8 cellular contexts compared by ENCODE assay signal in the genomic region with DNA sequence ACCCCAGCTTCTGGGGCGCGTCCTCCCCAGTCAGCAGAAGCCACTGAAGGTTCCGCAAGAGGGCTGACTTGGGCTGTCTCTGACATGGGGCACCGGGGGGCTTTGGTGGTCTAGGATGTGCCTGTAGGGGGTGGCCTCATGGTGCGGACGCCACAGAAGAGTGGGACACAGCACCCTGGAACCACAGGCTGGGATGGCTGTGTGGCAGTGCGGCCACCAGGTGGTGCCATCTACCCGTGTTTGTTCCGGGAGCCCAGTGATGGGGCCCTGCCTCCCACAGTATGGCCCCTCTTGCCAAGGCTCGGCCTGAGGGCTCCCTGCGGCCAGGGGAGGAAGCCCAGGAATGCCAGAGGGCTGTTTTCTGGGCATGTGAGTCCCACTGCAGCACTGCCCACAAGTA. TPM values are rescaled to one million over a fixed set of nuclear protein-coding genes. Genes with fewer than 3 reads are reported as not detected.
DNase-seq lines count a peak whose midpoint lies in the region; ATAC-seq and TF ChIP-seq lines count a peak whose summit lies in the region.
"Not testable (repeated sequence)": the region's sequence is repeated elsewhere in the genome, so short reads cannot be mapped to it uniquely, and the experiment has no call there.

No MANE protein-coding gene starts in this region.

- not testable (repeated sequence) for H3K4me1 Mint-ChIP-seq in activated CD4-positive, alpha-beta T cell treated with anti-CD3 and anti-CD28 coated beads for 36 hours

- DNase-seq in GM10266 (ENCODE audit: extremely low spot score); brain microvascular endothelial cell; left lobe of liver (ENCODE audit: low spot score); smooth muscle cell (lab: John Stamatoyannopoulos, UW; ENCODE audit: unreplicated experiment): not testable (repeated sequence)
- DNase-seq in activated CD4-positive, alpha-beta T cell treated with anti-CD3 and anti-CD28 coated beads for 36 hours: peak; percentile 23

- peak; percentile 94 for ATAC-seq in GM19452 (IDR thresholded peaks at IDR 0.05; ENCODE audit: unreplicated experiment)
- peak; percentile 93 for ATAC-seq in HG02610 (IDR thresholded peaks at IDR 0.05; ENCODE audit: unreplicated experiment)
- ATAC-seq in HG03175 (IDR thresholded peaks at IDR 0.05; ENCODE audit: unreplicated experiment): peak; percentile 94
- peak; percentile 99 for ATAC-seq in activated CD4-positive, alpha-beta T cell treated with anti-CD3 and anti-CD28 coated beads for 36 hours
- peak; percentile 97 for ATAC-seq in left lobe of liver

- in situ Hi-C loops in brain microvascular endothelial cell (cut with HindIII; ENCODE audit: low pct_ligation_motif_present, low sequenced_read_pairs): not testable (repeated sequence)

- 20% methylated on average over 4 of the region's 11 CpGs for whole genome bisulfite sequencing in smooth muscle cell (ENCODE audit: low lambda C conversion rate)

- not testable (repeated sequence) for H3K9me3 ChIP-seq in smooth muscle cell (replicated peaks; ENCODE audit: low read depth)

- not testable (repeated sequence) for H3K4me3 Mint-ChIP-seq in activated CD4-positive, alpha-beta T cell treated with anti-CD3 and anti-CD28 coated beads for 36 hours

- H3K4me2 ChIP-seq in smooth muscle cell: not testable (repeated sequence)

- H3K27ac Mint-ChIP-seq in activated CD4-positive, alpha-beta T cell treated with anti-CD3 and anti-CD28 coated beads for 36 hours: not testable (repeated sequence)

- POLR2A ChIA-PET in activated CD4-positive, alpha-beta T cell treated with anti-CD3 and anti-CD28 coated beads for 36 hours (lab: Charles Lee): not testable (repeated sequence)

- H4K20me1 ChIP-seq in smooth muscle cell (ENCODE audit: low read depth): not testable (repeated sequence)

- not testable (repeated sequence) for H3K4me3 ChIP-seq in brain microvascular endothelial cell (ENCODE audit: low read depth, low read length); smooth muscle cell

- H3K36me3 Mint-ChIP-seq in activated CD4-positive, alpha-beta T cell treated with anti-CD3 and anti-CD28 coated beads for 36 hours (ENCODE audit: low read depth): not testable (repeated sequence)

- H3F3A ChIP-seq in smooth muscle cell (ENCODE audit: low read depth): not testable (repeated sequence)

- CTCF ChIA-PET in activated CD4-positive, alpha-beta T cell treated with anti-CD3 and anti-CD28 coated beads for 36 hours (lab: Charles Lee): not testable (repeated sequence)

- not testable (repeated sequence) for H3K27ac ChIP-seq in brain microvascular endothelial cell; smooth muscle cell (ENCODE audit: low read depth)

- not testable (repeated sequence) for H3K36me3 ChIP-seq in brain microvascular endothelial cell (replicated peaks); smooth muscle cell (ENCODE audit: low read depth)

- H3K9me3 Mint-ChIP-seq in activated CD4-positive, alpha-beta T cell treated with anti-CD3 and anti-CD28 coated beads for 36 hours (ENCODE audit: low read depth): not testable (repeated sequence)

- intact Hi-C loops in activated CD4-positive, alpha-beta T cell treated with anti-CD3 and anti-CD28 coated beads for 36 hours (cut with DNase I, micrococcal nuclease): not testable (repeated sequence)

- H2AFZ ChIP-seq in smooth muscle cell (ENCODE audit: low read depth): not testable (repeated sequence)

- not testable (repeated sequence) for H3K27me3 Mint-ChIP-seq in activated CD4-positive, alpha-beta T cell treated with anti-CD3 and anti-CD28 coated beads for 36 hours

- H3K9ac ChIP-seq in smooth muscle cell (ENCODE audit: low read depth): not testable (repeated sequence)

- H3K4me1 ChIP-seq in smooth muscle cell (ENCODE audit: low read depth): not testable (repeated sequence)

- H3K27me3 ChIP-seq in brain microvascular endothelial cell (replicated peaks); smooth muscle cell (ENCODE audit: low read depth): not testable (repeated sequence)

- TF ChIP-seq CTCF in GM10266 (IDR thresholded peaks at IDR 0.05; ENCODE audit: control insufficient read depth, insufficient read depth, low read depth, missing control alignments): peak; percentile 13
- peak; percentile 1 for TF ChIP-seq CTCF in brain microvascular endothelial cell (IDR thresholded peaks at IDR 0.05; ENCODE audit: low read depth, low read length, missing control alignments)
- peak; percentile 35 for TF ChIP-seq CTCF in smooth muscle cell (IDR thresholded peaks at IDR 0.05; ENCODE audit: borderline replicate concordance, insufficient read depth, poor library complexity, severe bottlenecking)

- not testable (repeated sequence) for H3K79me2 ChIP-seq in smooth muscle cell (ENCODE audit: low read depth)

RNA-seq across cellular contexts. Expression of a gene that starts 38.6 kb away (rescaled TPM):
- 1 to 10 TPM; 2.1 to 2.2 TPM for total RNA-seq in activated CD4-positive, alpha-beta T cell treated with anti-CD3 and anti-CD28 coated beads for 36 hours
- total RNA-seq in left lobe of liver: 0.88 TPM
- 3.9 and 5.3 TPM in 2 replicates for total RNA-seq in smooth muscle cell
- 1.8 and 2.0 TPM in 2 replicates for polyA plus RNA-seq in smooth muscle cell
